ENCODE assay signal across 29 cellular contexts in the genomic region with DNA sequence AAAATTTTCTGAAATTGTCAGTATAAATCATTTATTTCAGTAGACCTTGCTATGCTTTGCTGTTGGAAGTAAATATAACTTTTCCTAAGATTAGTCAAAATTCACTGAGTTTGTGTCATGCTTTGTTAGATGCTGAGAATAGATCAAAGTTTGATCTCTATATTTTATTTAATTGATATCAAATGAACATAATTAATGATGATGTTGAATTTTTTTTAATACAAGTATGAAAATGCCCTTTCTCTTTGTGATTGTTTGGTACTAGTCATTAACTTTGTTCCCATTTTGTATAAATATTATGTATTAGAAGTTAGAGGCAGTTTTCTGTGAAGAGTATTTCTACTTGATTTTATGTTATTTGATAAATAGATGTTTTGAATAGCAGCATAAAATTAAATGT.
"Had no signal": no experiment of that assay in that cellular context is flagged by ENCODE, and none has a peak within 500 bp of the region (broad histone marks: within the 10 kb centered on the region; RNA-seq: fewer than 3 reads in every experiment).

No MANE protein-coding gene starts in this region.

- H3K27me3 ChIP-seq: ascending aorta, cardiac muscle cell had no signal

- FAIRE-seq: bronchial epithelial cell had no signal

- ATAC-seq: activated CD8-positive, alpha-beta memory T cell treated with anti-CD3 and anti-CD28 coated beads, Interleukin-2, amount 10 ng/mL, durations not matched to agents 7 days and 5 days; activated CD8-positive, alpha-beta T cell treated with anti-CD3 and anti-CD28 coated beads, Interleukin-2, amount 10 ng/mL, durations not matched to agents 7 days and 5 days; activated naive CD8-positive, alpha-beta T cell treated with anti-CD3 and anti-CD28 coated beads, Interleukin-2, amount 50 U/mL, for 24 hours had no signal

- H3K36me3 ChIP-seq: ascending aorta, cardiac muscle cell had no signal

- H3K9me3 ChIP-seq: ascending aorta had no signal

- H3K4me3 ChIP-seq: ascending aorta, cardiac muscle cell had no signal

- DNase-seq: activated B cell treated with CpG ODN at 0.5 μM for 24 hours; activated CD4-positive, alpha-beta memory T cell treated with anti-CD3 and anti-CD28 coated beads, Interleukin-2, amount 10 ng/mL, durations not matched to agents 7 days and 5 days; activated CD4-positive, alpha-beta T cell treated with anti-CD3 and anti-CD28 coated beads for 4 hours; activated CD4-positive, alpha-beta T cell treated with anti-CD3 and anti-CD28 coated beads, Interleukin-2, amount 10 ng/mL, durations not matched to agents 24 days and 14 days; activated CD4-positive, alpha-beta T cell treated with anti-CD3 and anti-CD28 coated beads, Interleukin-2, amount 50 U/mL, for 1 hour; activated CD4-positive, alpha-beta T cell treated with anti-CD3 and anti-CD28 coated beads, Interleukin-2, amount 50 U/mL, for 48 hours; activated CD4-positive, CD25-positive, alpha-beta regulatory T cell treated with anti-CD3 and anti-CD28 coated beads, Interleukin-2, amount 50 U/mL, for 72 hours; activated CD8-positive, alpha-beta memory T cell treated with anti-CD3 and anti-CD28 coated beads for 24 hours; activated CD8-positive, alpha-beta memory T cell treated with anti-CD3 and anti-CD28 coated beads, Interleukin-2, amount 10 ng/mL, durations not matched to agents 7 days and 5 days; activated CD8-positive, alpha-beta memory T cell treated with anti-CD3 and anti-CD28 coated beads, Interleukin-2, amount 50 U/mL, for 48 hours; activated CD8-positive, alpha-beta T cell treated with anti-CD3 and anti-CD28 coated beads, Interleukin-2, amount 10 ng/mL, durations not matched to agents 7 days and 5 days; activated effector memory CD4-positive, alpha-beta T cell treated with Interleukin-2 at 50 U/mL for 16 hours; activated gamma-delta T cell; activated naive CD4-positive, alpha-beta T cell treated with anti-CD3 and anti-CD28 coated beads, Interleukin-2, amount 10 ng/mL, durations not matched to agents 7 days and 5 days; activated naive CD4-positive, alpha-beta T cell treated with Interleukin-2 at 50 U/mL for 16 hours; activated naive CD8-positive, alpha-beta T cell treated with anti-CD3 and anti-CD28 coated beads, Interleukin-2, amount 10 ng/mL, durations not matched to agents 7 days and 5 days; activated naive CD8-positive, alpha-beta T cell treated with anti-CD3 and anti-CD28 coated beads, Interleukin-2, amount 50 U/mL, for 24 hours; activated T-cell treated with anti-CD3 and anti-CD28 coated beads, Interleukin-2, amount 50 U/mL, for 24 hours; activated T-cell treated with anti-CD3 and anti-CD28 coated beads, Interleukin-2, amount 50 U/mL, for 48 hours; amygdala; anterior cingulate cortex; caudate nucleus; T-helper 1 cell; T-helper 2 cell; T-helper 9 cell had no signal

- H3K27ac ChIP-seq: ascending aorta, cardiac muscle cell, VCaP had no signal

- H3K4me1 ChIP-seq: ascending aorta had no signal
